In the genomic region with DNA sequence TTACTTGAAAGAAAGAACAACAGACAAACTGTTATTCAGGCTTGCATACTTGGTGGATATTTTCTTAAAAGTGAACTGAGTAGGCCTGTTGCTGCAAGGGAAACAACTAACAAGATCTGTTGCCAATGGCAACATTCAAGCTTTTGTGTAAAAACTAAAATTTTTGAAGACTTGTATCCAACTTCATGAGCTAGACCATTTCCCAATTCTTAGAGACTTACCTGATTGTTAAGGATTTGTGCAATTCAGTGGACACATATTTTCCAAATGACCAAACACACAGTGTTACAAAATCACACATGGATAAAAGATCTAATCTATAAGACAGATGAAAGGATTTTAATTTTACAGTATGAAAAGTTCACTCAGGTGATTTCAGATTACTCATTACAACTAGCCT, we compare ENCODE assay signal across 16 cellular contexts.
DNase-seq lines count a peak whose midpoint lies in the region; ATAC-seq and TF ChIP-seq lines count a peak whose summit lies in the region.
"Had no signal": no experiment of that assay in that cellular context is flagged by ENCODE, and none has a peak within 500 bp of the region (broad histone marks: within the 10 kb centered on the region; RNA-seq: fewer than 3 reads in every experiment).

No MANE protein-coding gene starts in this region.

- H3K9me3 ChIP-seq in adipocyte (ENCODE audit: control insufficient read depth, low read length) (no peaks in the 10 kb centered on the region), trophoblast cell (ENCODE audit: insufficient read depth, low read depth, low read length) (peaks cover 2% of the 10 kb centered on the region)
- H3K9me3 ChIP-seq: BE2C had no signal

- POLR2A ChIA-PET in activated CD8-positive, alpha-beta T cell treated with anti-CD3 and anti-CD28 coated beads, Interleukin-2, amount 10 ng/mL, durations not matched to agents 7 days and 5 days (lab: Charles Lee) = no interaction called here

- H3K4me3 ChIP-seq in adipocyte (ENCODE audit: low read length) = no peak overlapping the region
- no peak overlapping the region for H3K4me3 ChIP-seq in epithelial cell of esophagus (ENCODE audit: low read length)
- no peak overlapping the region for H3K4me3 ChIP-seq in trophoblast cell (ENCODE audit: low read depth, low read length)
- H3K4me3 ChIP-seq: GM23338 had no signal

- no peak overlapping the region for H2BK120ac ChIP-seq in trophoblast cell (ENCODE audit: insufficient read depth, low read length, poor library complexity)

- H4K8ac ChIP-seq in trophoblast cell (ENCODE audit: low read depth, low read length) = no peak overlapping the region

- H3K4me1 ChIP-seq in adipocyte (ENCODE audit: control insufficient read depth, insufficient read depth, low read length) = no peaks in the 10 kb centered on the region
- no peaks in the 10 kb centered on the region for H3K4me1 ChIP-seq in trophoblast cell (ENCODE audit: control insufficient read depth in 1 of 2, insufficient read depth in 2 of 2, low read length in 2 of 2)
- H3K4me1 ChIP-seq: BE2C had no signal

- no peak overlapping the region for H2BK12ac ChIP-seq in trophoblast cell (ENCODE audit: low read length)

- H2BK5ac ChIP-seq in trophoblast cell (ENCODE audit: low read depth, low read length, poor library complexity) = no peak overlapping the region

- H4K12ac ChIP-seq in trophoblast cell (ENCODE audit: low read depth, low read length) = no peak overlapping the region

- H2AK5ac ChIP-seq in trophoblast cell (ENCODE audit: low read length) = no peak overlapping the region

- no peak overlapping the region for H3K23ac ChIP-seq in trophoblast cell (ENCODE audit: low read length)

- no peak overlapping the region for H2AFZ ChIP-seq in trophoblast cell (ENCODE audit: insufficient read depth, low read length, poor library complexity)
- H2AFZ ChIP-seq: GM23338 had no signal

- no peak for TF ChIP-seq CTCF in epithelial cell of esophagus (IDR thresholded peaks at IDR 0.05; ENCODE audit: insufficient read depth, low read depth, low read length, missing control alignments)

- no peaks in the 10 kb centered on the region for H3K27me3 Mint-ChIP-seq in activated CD8-positive, alpha-beta T cell treated with anti-CD3 and anti-CD28 coated beads, Interleukin-2, amount 10 ng/mL, durations not matched to agents 7 days and 5 days (ENCODE audit: low read depth)
- H3K27me3 Mint-ChIP-seq: CD4-positive, CD25-positive, alpha-beta regulatory T cell; CD8-positive, alpha-beta memory T cell had no signal

- H4K91ac ChIP-seq in trophoblast cell (ENCODE audit: low read depth, low read length) = no peak overlapping the region

- no peaks in the 10 kb centered on the region for H3K4me1 Mint-ChIP-seq in activated CD8-positive, alpha-beta T cell treated with anti-CD3 and anti-CD28 coated beads, Interleukin-2, amount 10 ng/mL, durations not matched to agents 7 days and 5 days (ENCODE audit: low read depth)
- H3K4me1 Mint-ChIP-seq: CD4-positive, CD25-positive, alpha-beta regulatory T cell; CD8-positive, alpha-beta memory T cell; GM23338 had no signal

- H3K4me3 Mint-ChIP-seq in activated CD8-positive, alpha-beta T cell treated with anti-CD3 and anti-CD28 coated beads, Interleukin-2, amount 10 ng/mL, durations not matched to agents 7 days and 5 days = no peak overlapping the region
- H3K4me3 Mint-ChIP-seq: CD4-positive, CD25-positive, alpha-beta regulatory T cell; CD8-positive, alpha-beta memory T cell; GM23338 had no signal

- H3K14ac ChIP-seq in trophoblast cell (ENCODE audit: low read length) = no peak overlapping the region

- H3K27ac ChIP-seq in trophoblast cell (ENCODE audit: low read depth, low read length) = no peak overlapping the region
- H3K27ac ChIP-seq: HL-60 had no signal

- H3K18ac ChIP-seq in trophoblast cell (ENCODE audit: low read length) = no peak overlapping the region

- H3K27me3 ChIP-seq in adipocyte (replicated peaks; ENCODE audit: control insufficient read depth, insufficient read depth, low read length) (no peaks in the 10 kb centered on the region), trophoblast cell (ENCODE audit: insufficient read depth, low read length) (no peaks in the 10 kb centered on the region)
- H3K27me3 ChIP-seq: BE2C had no signal

- H3K9ac ChIP-seq in adipocyte (ENCODE audit: low read length) (no peak overlapping the region), trophoblast cell (ENCODE audit: low read length) (no peak overlapping the region)

- no peak overlapping the region for H3K4me2 ChIP-seq in trophoblast cell (ENCODE audit: low read length)
- H3K4me2 ChIP-seq: GM23338 had no signal

- no peak overlapping the region for H3K4ac ChIP-seq in trophoblast cell (ENCODE audit: low read depth, low read length)

- no peaks in the 10 kb centered on the region for H3K79me2 ChIP-seq in trophoblast cell (ENCODE audit: control insufficient read depth, insufficient read depth, low read length, poor library complexity)

- CTCF ChIA-PET in activated CD8-positive, alpha-beta T cell treated with anti-CD3 and anti-CD28 coated beads, Interleukin-2, amount 10 ng/mL, durations not matched to agents 7 days and 5 days (lab: Charles Lee) = no interaction called here

- H3K36me3 ChIP-seq in adipocyte (ENCODE audit: control insufficient read depth, insufficient read depth, low read length, severe bottlenecking) = no peaks in the 10 kb centered on the region
- H3K36me3 ChIP-seq in trophoblast cell (ENCODE audit: control insufficient read depth in 1 of 2, insufficient read depth in 2 of 2, low read length in 2 of 2) = no peaks in the 10 kb centered on the region
- H3K36me3 ChIP-seq: BE2C had no signal

- H3K36me3 Mint-ChIP-seq in activated CD8-positive, alpha-beta T cell treated with anti-CD3 and anti-CD28 coated beads, Interleukin-2, amount 10 ng/mL, durations not matched to agents 7 days and 5 days (ENCODE audit: low read depth) = no peaks in the 10 kb centered on the region
- H3K36me3 Mint-ChIP-seq: CD4-positive, CD25-positive, alpha-beta regulatory T cell; CD8-positive, alpha-beta memory T cell had no signal

- no peak overlapping the region for H3K27ac Mint-ChIP-seq in activated CD8-positive, alpha-beta T cell treated with anti-CD3 and anti-CD28 coated beads, Interleukin-2, amount 10 ng/mL, durations not matched to agents 7 days and 5 days
- H3K27ac Mint-ChIP-seq: CD4-positive, CD25-positive, alpha-beta regulatory T cell; CD8-positive, alpha-beta memory T cell; GM23338 had no signal

- DNase-seq in adipocyte (ENCODE audit: low read depth) (peak; percentile 25), epithelial cell of esophagus (ENCODE audit: low read depth) (peak; percentile 1), trophoblast cell (peak; percentile 10 to 82), NCI-H2081 (lab: John Stamatoyannopoulos, UW) (no peak), SIG-M5 treated with dmso at 0.1 percent for 504 hours (lab: John Stamatoyannopoulos, UW; ENCODE audit: unreplicated experiment) (no peak)
- DNase-seq in activated CD8-positive, alpha-beta T cell treated with anti-CD3 and anti-CD28 coated beads, Interleukin-2, amount 10 ng/mL, durations not matched to agents 7 days and 5 days = no peak
- DNase-seq: ACHN; BE2C; C1 segment of cervical spinal cord; CD4-positive, CD25-positive, alpha-beta regulatory T cell; CD8-positive, alpha-beta memory T cell; COR-L47; HCEC 1CT had no signal

- no peaks in the 10 kb centered on the region for H3K79me1 ChIP-seq in trophoblast cell (ENCODE audit: low read length)

- no peak for ATAC-seq in GM21447 (IDR thresholded peaks at IDR 0.05; ENCODE audit: unreplicated experiment)
- ATAC-seq in activated CD8-positive, alpha-beta T cell treated with anti-CD3 and anti-CD28 coated beads, Interleukin-2, amount 10 ng/mL, durations not matched to agents 7 days and 5 days = no peak
- ATAC-seq: GM23338 had no signal

- peaks cover 7% of the 10 kb centered on the region for H3K9me3 Mint-ChIP-seq in activated CD8-positive, alpha-beta T cell treated with anti-CD3 and anti-CD28 coated beads, Interleukin-2, amount 10 ng/mL, durations not matched to agents 7 days and 5 days (ENCODE audit: insufficient read depth)

Comparison
In these comparisons a context has a peak if more than half of its experiments do, and no peak if none do; other contexts are left out.
1. DNase-seq: peak in adipocyte (single experiment), epithelial cell of esophagus (single experiment) and trophoblast cell (2 of 2); none in NCI-H2081 (0 of 2), activated CD8-positive, alpha-beta T cell treated with anti-CD3 and anti-CD28 coated beads, Interleukin-2, amount 10 ng/mL, durations not matched to agents 7 days and 5 days (single experiment) and SIG-M5 treated with dmso at 0.1 percent for 504 hours (single experiment).